ENCODE assay signal across 1 cellular context in genomic region chr3:192031941-192032340, GRCh38.
TF ChIP-seq lines count a peak whose summit lies in the region.

No MANE protein-coding gene starts in this region.

TF ChIP-seq in H1, 55 proteins besides CTCF, POLR2A, EP300 and RAD21 (continued from another document):
- no peak for TF ChIP-seq ATF2 (IDR thresholded peaks at IDR 0.05; ENCODE audit: low read length)
- TF ChIP-seq CBX8 (IDR thresholded peaks at IDR 0.05; ENCODE audit: borderline replicate concordance, low read depth, low read length), result no peak
- no peak for TF ChIP-seq CHD1 (IDR thresholded peaks at IDR 0.05; ENCODE audit: low read depth, low read length)
- TF ChIP-seq, protein P1, sequence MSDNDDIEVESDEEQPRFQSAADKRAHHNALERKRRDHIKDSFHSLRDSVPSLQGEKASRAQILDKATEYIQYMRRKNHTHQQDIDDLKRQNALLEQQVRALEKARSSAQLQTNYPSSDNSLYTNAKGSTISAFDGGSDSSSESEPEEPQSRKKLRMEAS (IDR thresholded peaks at IDR 0.05), result no peak
- TF ChIP-seq GABPA (IDR thresholded peaks at IDR 0.05; ENCODE audit: borderline replicate concordance, insufficient read depth, low read length), result no peak
- TF ChIP-seq SUZ12 (IDR thresholded peaks at IDR 0.05; ENCODE audit: low read length), result no peak
- no peak for TF ChIP-seq SIRT6 (IDR thresholded peaks at IDR 0.05; ENCODE audit: low read length)
- TF ChIP-seq SP2 (IDR thresholded peaks at IDR 0.05; ENCODE audit: low read length), result no peak
- no peak for TF ChIP-seq SIN3A (conservative IDR thresholded peaks at IDR 0.05 in 1 of 2, IDR thresholded peaks at IDR 0.05 in 1 of 2; ENCODE audit: low read depth in 1 of 2, low read length in 2 of 2)
- TF ChIP-seq JUN (IDR thresholded peaks at IDR 0.05; ENCODE audit: low read depth, low read length), result no peak
- no peak for TF ChIP-seq CREB1 (IDR thresholded peaks at IDR 0.05)
- no peak for TF ChIP-seq EZH2 (IDR thresholded peaks at IDR 0.05; ENCODE audit: low read depth, low read length, severe bottlenecking)
- TF ChIP-seq RNF2 (IDR thresholded peaks at IDR 0.05; ENCODE audit: borderline replicate concordance, low read depth, low read length, missing control alignments, poor library complexity, severe bottlenecking), result no peak
- TF ChIP-seq, protein P2, sequence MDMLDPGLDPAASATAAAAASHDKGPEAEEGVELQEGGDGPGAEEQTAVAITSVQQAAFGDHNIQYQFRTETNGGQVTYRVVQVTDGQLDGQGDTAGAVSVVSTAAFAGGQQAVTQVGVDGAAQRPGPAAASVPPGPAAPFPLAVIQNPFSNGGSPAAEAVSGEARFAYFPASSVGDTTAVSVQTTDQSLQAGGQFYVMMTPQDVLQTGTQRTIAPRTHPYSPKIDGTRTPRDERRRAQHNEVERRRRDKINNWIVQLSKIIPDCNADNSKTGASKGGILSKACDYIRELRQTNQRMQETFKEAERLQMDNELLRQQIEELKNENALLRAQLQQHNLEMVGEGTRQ (IDR thresholded peaks at IDR 0.05; ENCODE audit: low read length), result no peak
- no peak for TF ChIP-seq NANOG (IDR thresholded peaks at IDR 0.05; ENCODE audit: insufficient read depth, low read depth, low read length, poor library complexity, severe bottlenecking)
- TF ChIP-seq KDM4A (IDR thresholded peaks at IDR 0.05; ENCODE audit: low read depth, low read length, severe bottlenecking), result no peak
- no peak for TF ChIP-seq SP1 (IDR thresholded peaks at IDR 0.05; ENCODE audit: low read depth, low read length)
TF ChIP-seq in H1: peak in this region for 0.
